In the genomic region with DNA sequence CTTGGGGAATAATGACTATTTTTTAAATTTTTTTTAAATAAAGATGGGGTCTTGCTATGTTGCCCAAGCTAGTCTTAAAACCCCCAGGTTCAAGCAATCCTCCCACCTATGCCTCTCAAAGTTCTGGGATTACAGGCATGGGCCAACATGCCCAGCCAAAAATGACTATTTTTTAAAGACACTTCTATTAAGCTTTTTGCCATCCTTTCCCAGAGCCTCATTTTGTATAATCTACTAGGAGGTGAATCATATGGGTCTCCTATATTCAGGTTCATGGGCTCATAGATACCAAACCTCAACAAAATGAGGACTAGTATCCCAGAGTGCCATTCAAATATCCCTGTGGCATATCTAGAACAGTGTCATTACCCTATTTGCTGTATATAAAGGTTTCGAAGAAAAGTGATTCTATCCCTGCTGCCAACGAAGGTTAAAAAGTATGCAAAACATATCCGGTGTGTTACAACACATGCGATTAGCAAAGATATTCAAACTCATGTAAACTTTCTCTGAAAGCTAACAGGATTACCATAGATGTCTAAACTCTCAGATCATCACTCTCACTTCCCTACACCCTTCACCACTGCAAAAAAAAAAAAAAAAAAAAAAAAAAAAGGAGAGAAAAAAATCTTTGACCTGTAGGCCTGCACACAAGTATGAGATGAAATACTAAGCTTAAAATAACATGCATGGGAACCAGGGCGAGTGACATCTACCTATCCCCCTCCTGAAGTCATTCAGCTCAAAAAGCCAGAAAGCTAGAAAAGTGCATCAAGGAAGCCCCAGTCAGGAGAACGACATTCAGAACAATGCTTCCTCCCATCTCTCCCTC, we compare ENCODE assay signal across 8 cellular contexts. TPM values are rescaled to one million over a fixed set of nuclear protein-coding genes. Genes with fewer than 3 reads are reported as not detected.
A peak's percentile ranks its signal among the peaks of the same experiment; 100 is the strongest.
DNase-seq lines count a peak whose midpoint lies in the region; ATAC-seq and TF ChIP-seq lines count a peak whose summit lies in the region.

No MANE protein-coding gene starts in this region.

- no peak for DNase-seq in activated CD4-positive, alpha-beta T cell treated with anti-CD3 and anti-CD28 coated beads, Interleukin-2, amount 10 ng/mL, durations not matched to agents 24 days and 14 days
- DNase-seq in activated CD4-positive, alpha-beta T cell treated with anti-CD3 and anti-CD28 coated beads for 48 hours, result no peak
- DNase-seq in SIG-M5 treated with dmso at 0.1 percent for 504 hours (lab: John Stamatoyannopoulos, UW; ENCODE audit: unreplicated experiment) (peak; percentile 82), AML-193 (lab: John Stamatoyannopoulos, UW) (no peak), GF-D8 (lab: John Stamatoyannopoulos, UW) (no peak)
- DNase-seq in activated CD4-positive, CD25-positive, alpha-beta regulatory T cell (lab: John Stamatoyannopoulos, UW), result no peak

- peaks cover 56% of the 10 kb centered on the region for H3K36me3 ChIP-seq in neutrophil

- H3K27me3 ChIP-seq in neutrophil, result no peaks in the 10 kb centered on the region

- H3K4me3 Mint-ChIP-seq in activated CD4-positive, alpha-beta T cell treated with anti-CD3 and anti-CD28 coated beads, Interleukin-2, amount 10 ng/mL, durations not matched to agents 24 days and 14 days, result peak overlapping the region; percentile 74

- H3K27ac Mint-ChIP-seq in activated CD4-positive, alpha-beta T cell treated with anti-CD3 and anti-CD28 coated beads, Interleukin-2, amount 10 ng/mL, durations not matched to agents 24 days and 14 days, result peak overlapping the region; percentile 81

- H3K4me3 ChIP-seq in neutrophil (ENCODE audit: low read depth in 1 of 2, low read length in 1 of 2), result peak overlapping the region; percentile 44 to 53

- no peaks in the 10 kb centered on the region for H3K9me3 ChIP-seq in neutrophil

- H3K4me1 ChIP-seq in neutrophil (ENCODE audit: control insufficient read depth in 1 of 2, insufficient read depth in 1 of 2, low read depth in 1 of 2, low read length in 1 of 2), result peaks cover 94 to 95% of the 10 kb centered on the region in 2 experiments

- peaks cover 42% of the 10 kb centered on the region for H3K36me3 Mint-ChIP-seq in activated CD4-positive, alpha-beta T cell treated with anti-CD3 and anti-CD28 coated beads, Interleukin-2, amount 10 ng/mL, durations not matched to agents 24 days and 14 days (ENCODE audit: low read depth)

- ATAC-seq in HG02884 (IDR thresholded peaks at IDR 0.05; ENCODE audit: unreplicated experiment), result peak; percentile 61

- no peaks in the 10 kb centered on the region for H3K27me3 Mint-ChIP-seq in activated CD4-positive, alpha-beta T cell treated with anti-CD3 and anti-CD28 coated beads, Interleukin-2, amount 10 ng/mL, durations not matched to agents 24 days and 14 days

- no peak for TF ChIP-seq CTCF in neutrophil (IDR thresholded peaks at IDR 0.05)

- H3K9me3 Mint-ChIP-seq in activated CD4-positive, alpha-beta T cell treated with anti-CD3 and anti-CD28 coated beads, Interleukin-2, amount 10 ng/mL, durations not matched to agents 24 days and 14 days, result no peaks in the 10 kb centered on the region

- H3K4me1 Mint-ChIP-seq in activated CD4-positive, alpha-beta T cell treated with anti-CD3 and anti-CD28 coated beads, Interleukin-2, amount 10 ng/mL, durations not matched to agents 24 days and 14 days, result peaks cover 82% of the 10 kb centered on the region

- H3K27ac ChIP-seq in neutrophil, result peak overlapping the region; percentile 94

- intact Hi-C loops in activated CD4-positive, alpha-beta T cell treated with anti-CD3 and anti-CD28 coated beads, Interleukin-2, amount 10 ng/mL, durations not matched to agents 24 days and 14 days (cut with micrococcal nuclease), result no loop called here

RNA-seq across cellular contexts. Expression of a gene that starts 23.5 kb away (rescaled TPM):
- 230 and 245 TPM in 2 replicates for total RNA-seq in activated CD4-positive, alpha-beta T cell treated with anti-CD3 and anti-CD28 coated beads, Interleukin-2, amount 10 ng/mL, durations not matched to agents 24 days and 14 days
